Comparison of ENCODE assay signal across 1 cellular context in genomic region chr16:29653436-29653835, GRCh38.
TF ChIP-seq lines count a peak whose summit lies in the region.

No MANE protein-coding gene starts in this region.

TF ChIP-seq in HepG2, 621 proteins besides CTCF, POLR2A, EP300 and RAD21 (continued from another document):
- TF ChIP-seq, protein P1, sequence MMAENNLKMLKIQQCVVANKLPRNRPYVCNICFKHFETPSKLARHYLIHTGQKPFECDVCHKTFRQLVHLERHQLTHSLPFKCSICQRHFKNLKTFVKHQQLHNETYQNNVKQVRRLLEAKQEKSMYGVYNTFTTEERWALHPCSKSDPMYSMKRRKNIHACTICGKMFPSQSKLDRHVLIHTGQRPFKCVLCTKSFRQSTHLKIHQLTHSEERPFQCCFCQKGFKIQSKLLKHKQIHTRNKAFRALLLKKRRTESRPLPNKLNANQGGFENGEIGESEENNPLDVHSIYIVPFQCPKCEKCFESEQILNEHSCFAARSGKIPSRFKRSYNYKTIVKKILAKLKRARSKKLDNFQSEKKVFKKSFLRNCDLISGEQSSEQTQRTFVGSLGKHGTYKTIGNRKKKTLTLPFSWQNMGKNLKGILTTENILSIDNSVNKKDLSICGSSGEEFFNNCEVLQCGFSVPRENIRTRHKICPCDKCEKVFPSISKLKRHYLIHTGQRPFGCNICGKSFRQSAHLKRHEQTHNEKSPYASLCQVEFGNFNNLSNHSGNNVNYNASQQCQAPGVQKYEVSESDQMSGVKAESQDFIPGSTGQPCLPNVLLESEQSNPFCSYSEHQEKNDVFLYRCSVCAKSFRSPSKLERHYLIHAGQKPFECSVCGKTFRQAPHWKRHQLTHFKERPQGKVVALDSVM (CRISPR knock-in tag; IDR thresholded peaks at IDR 0.05), result 0 out of 2 replicates have a peak, but pooled peaks have one; percentile 16
- TF ChIP-seq ZBTB1 (CRISPR knock-in tag; IDR thresholded peaks at IDR 0.05; ENCODE audit: borderline replicate concordance) (no peak), ZNF598 (CRISPR knock-in tag; IDR thresholded peaks at IDR 0.05; ENCODE audit: borderline replicate concordance) (no peak), ZNF841 (CRISPR knock-in tag; IDR thresholded peaks at IDR 0.05; ENCODE audit: borderline replicate concordance) (no peak), PLRG1 (conservative IDR thresholded peaks at IDR 0.05) (no peak), ZFY (CRISPR knock-in tag; IDR thresholded peaks at IDR 0.05) (no peak), HNF4G (IDR thresholded peaks at IDR 0.05; ENCODE audit: borderline replicate concordance, low read depth, low read length) (no peak), HNF4G (CRISPR knock-in tag; IDR thresholded peaks at IDR 0.05; ENCODE audit: borderline replicate concordance, low read depth) (no peak), DNMT3B (CRISPR knock-in tag; conservative IDR thresholded peaks at IDR 0.05) (no peak), RAD51 (IDR thresholded peaks at IDR 0.05; ENCODE audit: borderline replicate concordance) (no peak), ELF4 (CRISPR knock-in tag; IDR thresholded peaks at IDR 0.05; ENCODE audit: borderline replicate concordance) (no peak)
